Comparison of ENCODE assay signal across 19 cellular contexts in the genomic region with DNA sequence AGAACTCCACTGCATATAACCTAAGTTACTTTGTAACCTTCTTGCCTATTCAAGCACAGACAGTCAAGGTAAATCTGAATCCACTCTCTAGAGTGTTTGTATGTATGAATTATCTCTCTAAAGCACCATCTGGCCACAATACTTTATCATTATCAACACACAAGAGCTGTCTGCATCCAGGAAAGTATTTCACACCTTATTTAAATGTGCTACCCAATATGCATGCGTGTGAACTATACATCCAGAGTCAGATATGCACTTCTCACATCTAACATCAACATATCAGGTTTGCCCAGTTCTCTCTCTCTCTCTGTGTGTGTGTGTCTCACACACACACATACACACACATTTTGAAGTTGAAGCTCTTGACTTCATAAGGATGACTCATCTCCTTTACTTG.
"Had no signal": no experiment of that assay in that cellular context is flagged by ENCODE, and none has a peak within 500 bp of the region (broad histone marks: within the 10 kb centered on the region; RNA-seq: fewer than 3 reads in every experiment).

No MANE protein-coding gene starts in this region.

- H3K27ac ChIP-seq: epithelial cell of prostate, gastroesophageal sphincter, parathyroid adenoma, stomach, testis, upper lobe of left lung had no signal

- H3K36me3 ChIP-seq: gastroesophageal sphincter, stomach, upper lobe of left lung had no signal

- DNase-seq: activated CD4-positive, alpha-beta T cell treated with anti-CD3 and anti-CD28 coated beads, Interleukin-2, amount 10 ng/mL, durations not matched to agents 7 days and 5 days; activated naive CD4-positive, alpha-beta T cell; activated naive CD8-positive, alpha-beta T cell treated with anti-CD3 and anti-CD28 coated beads, Interleukin-2, amount 10 ng/mL, durations not matched to agents 7 days and 5 days; anterior cingulate cortex; dermis blood vessel endothelial cell; effector memory CD8-positive, alpha-beta T cell; mammary epithelial cell; mucosa of descending colon; naive thymus-derived CD4-positive, alpha-beta T cell; stimulated activated CD4-positive, alpha-beta T cell treated with anti-CD3 and anti-CD28 coated beads, Interleukin-1b, Interleukin-23, amount 100 ng/mL, for 48 hours; stomach; testis; upper lobe of left lung had no signal

- H3K4me3 ChIP-seq: gastroesophageal sphincter, mucosa of descending colon, stomach, testis, upper lobe of left lung had no signal

- ATAC-seq: effector memory CD8-positive, alpha-beta T cell; gastroesophageal sphincter; left lobe of liver; mucosa of descending colon; naive thymus-derived CD4-positive, alpha-beta T cell had no signal

- H3K27me3 ChIP-seq: gastroesophageal sphincter, stomach, testis, upper lobe of left lung had no signal

- H2AFZ ChIP-seq: parathyroid adenoma had no signal

- H3K9me3 ChIP-seq: gastroesophageal sphincter, mucosa of descending colon, stomach, testis, upper lobe of left lung had no signal

- H3K4me1 ChIP-seq: gastroesophageal sphincter, parathyroid adenoma, stomach, testis, upper lobe of left lung had no signal

- H3K9ac ChIP-seq: parathyroid adenoma had no signal

- H3K79me2 ChIP-seq: parathyroid adenoma had no signal

- FAIRE-seq: bronchial epithelial cell, keratinocyte had no signal
